ENCODE assay signal across 7 cellular contexts in the genomic region with DNA sequence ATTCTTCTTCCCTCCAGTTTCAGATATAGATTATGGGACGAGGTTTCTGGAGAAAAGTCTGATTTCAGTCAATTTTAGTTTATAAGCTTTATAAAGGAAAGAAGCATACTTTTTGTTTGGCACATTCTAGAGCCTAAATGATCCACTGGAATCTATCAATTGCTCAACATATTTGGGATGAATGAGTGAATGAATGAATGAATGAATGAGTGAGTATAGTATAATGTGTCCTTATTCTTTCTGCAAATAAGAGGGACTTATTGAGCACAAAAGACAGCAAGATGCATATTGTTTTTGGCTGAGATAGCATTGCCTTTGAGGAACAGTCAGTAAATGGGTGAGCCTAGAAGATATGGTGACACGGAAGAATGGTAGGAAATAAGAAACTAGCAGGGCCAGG.
"Had no signal": no experiment of that assay in that cellular context is flagged by ENCODE, and none has a peak within 500 bp of the region (broad histone marks: within the 10 kb centered on the region; RNA-seq: fewer than 3 reads in every experiment).

No MANE protein-coding gene starts in this region.

- DNase-seq: GDM1, GF-D8 had no signal

- FAIRE-seq: G401.6, GM12891, GM12892, GM18507, GM19239 had no signal
